ENCODE assay signal across 17 cellular contexts in the genomic region with DNA sequence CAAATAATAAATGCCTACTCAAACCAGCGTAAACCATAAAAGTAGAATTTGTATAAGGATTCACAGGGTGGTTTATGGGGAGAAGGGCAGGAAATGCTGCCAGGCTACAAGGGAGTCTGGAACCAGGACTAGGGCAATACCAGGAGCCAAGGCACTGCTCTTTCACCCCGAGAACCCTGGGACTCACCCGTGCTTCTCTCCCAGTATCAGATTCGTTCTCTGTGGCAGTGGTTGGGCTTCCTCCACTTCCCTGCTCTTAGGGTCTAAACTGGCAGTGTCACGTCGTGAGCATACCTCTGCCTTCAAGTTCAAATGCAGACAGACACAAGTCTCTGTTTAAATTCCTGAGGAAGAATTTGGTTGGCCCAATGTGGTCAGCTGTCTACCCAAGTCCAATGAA.
"Had no signal": no experiment of that assay in that cellular context is flagged by ENCODE, and none has a peak within 500 bp of the region (broad histone marks: within the 10 kb centered on the region; RNA-seq: fewer than 3 reads in every experiment).

No MANE protein-coding gene starts in this region.

- H3K4me1 ChIP-seq: ascending aorta, breast epithelium had no signal

- H3K27ac Mint-ChIP-seq: dendritic cell treated with granulocyte-macrophage colony-stimulating factor and Interleukin-4, amounts not matched to agents 40 ng/mL and 50 ng/mL, for 4 days; progenitor cell of endocrine pancreas; T-helper 1 cell treated with Interleukin-12 subunit alpha and Interleukin-12 subunit beta and Interleukin-4 antibody, amounts not matched to agents 30 μg/mL and 1 μg/mL, for 36 hours had no signal

- ATAC-seq: activated CD4-positive, CD25-positive, alpha-beta regulatory T cell treated with anti-CD3 and anti-CD28 coated beads, Interleukin-2, amount 50 U/mL, for 24 hours; left cardiac atrium; stimulated activated naive CD8-positive, alpha-beta T cell treated with anti-CD3 and anti-CD28 coated beads, Interleukin-15, Interleukin-2, amounts not matched to agents 100 U/mL and 50 U/mL, for 24 hours had no signal

- H3K4me3 Mint-ChIP-seq: dendritic cell treated with granulocyte-macrophage colony-stimulating factor and Interleukin-4, amounts not matched to agents 40 ng/mL and 50 ng/mL, for 4 days; nephron progenitor cell; T-helper 1 cell treated with Interleukin-12 subunit alpha and Interleukin-12 subunit beta and Interleukin-4 antibody, amounts not matched to agents 30 μg/mL and 1 μg/mL, for 36 hours had no signal

- DNase-seq: activated naive CD4-positive, alpha-beta T cell; effector memory CD4-positive, alpha-beta T cell; esophagus squamous epithelium; nephron progenitor cell; stimulated activated CD4-positive, alpha-beta T cell treated with anti-CD3 and anti-CD28 coated beads, Interleukin-2, amount 100 ng/mL, for 24 hours; stimulated activated naive CD8-positive, alpha-beta T cell treated with anti-CD3 and anti-CD28 coated beads, Interleukin-15, Interleukin-2, amounts not matched to agents 100 U/mL and 50 U/mL, for 24 hours; uterus had no signal

- H3K36me3 ChIP-seq: ascending aorta, breast epithelium, esophagus squamous epithelium, lower lobe of right lung, tibial artery, uterus had no signal

- H3K9me3 ChIP-seq: ascending aorta, breast epithelium, esophagus squamous epithelium, lower lobe of right lung, tibial artery, uterus had no signal

- H3K4me3 ChIP-seq: ascending aorta, breast epithelium, esophagus squamous epithelium, lower lobe of right lung, tibial artery, uterus had no signal

- H3K27me3 Mint-ChIP-seq: dendritic cell treated with granulocyte-macrophage colony-stimulating factor and Interleukin-4, amounts not matched to agents 40 ng/mL and 50 ng/mL, for 4 days; progenitor cell of endocrine pancreas had no signal

- H3K9me3 Mint-ChIP-seq: activated T-helper 1 cell treated with anti-CD3 and anti-CD28 coated beads, Interleukin-12 subunit alpha, Interleukin-12 subunit beta, Interleukin-2, Interleukin-4 antibody, amounts not matched to agents 30 ng/mL and 10 ng/mL and 1 ng/mL, durations not matched to agents 14 hours and 24 hours and 36 hours; dendritic cell treated with granulocyte-macrophage colony-stimulating factor and Interleukin-4, amounts not matched to agents 40 ng/mL and 50 ng/mL, for 4 days; nephron progenitor cell; T-helper 1 cell treated with Interleukin-12 subunit alpha and Interleukin-12 subunit beta and Interleukin-4 antibody, amounts not matched to agents 30 μg/mL and 1 μg/mL, for 36 hours had no signal
